ENCODE assay signal across 8 cellular contexts in the genomic region with DNA sequence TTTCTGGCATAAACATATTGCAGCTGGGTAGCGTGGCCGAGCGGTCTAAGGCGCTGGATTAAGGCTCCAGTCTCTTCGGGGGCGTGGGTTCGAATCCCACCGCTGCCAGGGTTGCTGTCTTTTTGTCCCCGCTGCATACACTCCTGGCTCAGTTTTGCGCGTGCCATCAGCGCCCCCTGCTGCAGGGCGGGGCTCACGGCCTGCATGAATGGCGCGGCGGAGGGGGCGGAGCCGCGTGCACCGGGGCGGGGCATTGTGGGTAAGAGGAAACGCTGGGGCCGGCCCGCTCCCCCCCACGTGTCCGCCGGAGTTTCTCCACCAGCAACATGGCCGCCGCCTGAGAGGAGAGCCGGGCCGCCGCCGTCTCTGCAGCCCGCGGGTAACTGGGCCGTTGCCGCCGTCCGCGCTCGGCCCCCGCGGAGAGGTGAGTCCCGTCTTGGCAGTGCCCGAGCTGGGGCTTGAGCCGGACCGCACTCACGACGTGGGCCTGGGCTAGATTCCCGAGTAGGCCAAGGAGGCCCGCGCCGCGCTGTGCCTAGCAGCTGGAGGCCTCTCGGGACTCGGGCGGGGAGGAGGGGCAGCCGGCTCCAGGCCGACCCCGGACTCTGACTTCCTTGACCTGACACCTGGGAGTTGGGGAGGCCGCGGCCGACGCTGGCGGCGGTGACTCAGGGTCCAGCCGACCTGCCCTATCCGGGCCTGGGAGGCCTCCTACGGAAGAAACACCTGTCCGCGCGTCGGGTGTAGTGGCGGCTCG. TPM values are rescaled to one million over a fixed set of nuclear protein-coding genes. Genes with fewer than 3 reads are reported as not detected.
A peak's percentile ranks its signal among the peaks of the same experiment; 100 is the strongest.
DNase-seq lines count a peak whose midpoint lies in the region; ATAC-seq and TF ChIP-seq lines count a peak whose summit lies in the region.

A gene with protein sequence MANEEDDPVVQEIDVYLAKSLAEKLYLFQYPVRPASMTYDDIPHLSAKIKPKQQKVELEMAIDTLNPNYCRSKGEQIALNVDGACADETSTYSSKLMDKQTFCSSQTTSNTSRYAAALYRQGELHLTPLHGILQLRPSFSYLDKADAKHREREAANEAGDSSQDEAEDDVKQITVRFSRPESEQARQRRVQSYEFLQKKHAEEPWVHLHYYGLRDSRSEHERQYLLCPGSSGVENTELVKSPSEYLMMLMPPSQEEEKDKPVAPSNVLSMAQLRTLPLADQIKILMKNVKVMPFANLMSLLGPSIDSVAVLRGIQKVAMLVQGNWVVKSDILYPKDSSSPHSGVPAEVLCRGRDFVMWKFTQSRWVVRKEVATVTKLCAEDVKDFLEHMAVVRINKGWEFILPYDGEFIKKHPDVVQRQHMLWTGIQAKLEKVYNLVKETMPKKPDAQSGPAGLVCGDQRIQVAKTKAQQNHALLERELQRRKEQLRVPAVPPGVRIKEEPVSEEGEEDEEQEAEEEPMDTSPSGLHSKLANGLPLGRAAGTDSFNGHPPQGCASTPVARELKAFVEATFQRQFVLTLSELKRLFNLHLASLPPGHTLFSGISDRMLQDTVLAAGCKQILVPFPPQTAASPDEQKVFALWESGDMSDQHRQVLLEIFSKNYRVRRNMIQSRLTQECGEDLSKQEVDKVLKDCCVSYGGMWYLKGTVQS (plus strand): TSS at position 296 of the 757 bp plus-strand sequence. CDS start 5,560 bp downstream, outside the sequence.

- no peaks in the 10 kb centered on the region for H3K36me3 ChIP-seq in ovary
- no peaks in the 10 kb centered on the region for H3K36me3 ChIP-seq in thyroid gland

- ATAC-seq in HG02623 (IDR thresholded peaks at IDR 0.05; ENCODE audit: unreplicated experiment): peak; percentile 84

- no peaks in the 10 kb centered on the region for H3K9me3 ChIP-seq in ovary
- H3K9me3 ChIP-seq in thyroid gland: no peaks in the 10 kb centered on the region

- H3K27ac ChIP-seq in ovary: peak within 1 kb of the TSS; percentile 75 to 81
- H3K27ac ChIP-seq in thyroid gland: peak within 1 kb of the TSS; percentile 79 to 93 (median 92)

- WGBS in ovary, 3 donors: 0 to 1% (median 1%) methylated on average over 55 to 76 of the region's 76 CpGs
- 0 to 2% methylated on average over 17 to 24 of the region's 76 CpGs for WGBS in thyroid gland, 2 donors

- TF ChIP-seq CTCF in GM12864 (IDR thresholded peaks at IDR 0.05; ENCODE audit: low read depth, low read length, missing control alignments) (peak; percentile 79), glutamatergic neuron (IDR thresholded peaks at IDR 0.05; ENCODE audit: partially characterized antibody, unreplicated experiment) (peak; percentile 86), ovary (IDR thresholded peaks at IDR 0.05) (peak; percentile 82 to 99 (median 99)), thyroid gland (IDR thresholded peaks at IDR 0.05) (peak; percentile 72 to 99 (median 92))

- peak within 1 kb of the TSS; percentile 84 for H3K4me3 ChIP-seq in GM12864 (ENCODE audit: low read depth, low read length)
- H3K4me3 ChIP-seq in ovary: peak within 1 kb of the TSS; percentile 95
- peak within 1 kb of the TSS; percentile 23 to 77 (median 66) for H3K4me3 ChIP-seq in thyroid gland (replicated peaks in 1 of 3)

- H3K27me3 Mint-ChIP-seq in activated naive CD8-positive, alpha-beta T cell treated with anti-CD3 and anti-CD28 coated beads for 36 hours: peaks cover 11% of the 10 kb centered on the region
- H3K27me3 Mint-ChIP-seq in glutamatergic neuron (ENCODE audit: unreplicated experiment): peaks cover 20% of the 10 kb centered on the region

- H3K27me3 ChIP-seq in ovary (no peaks in the 10 kb centered on the region), thyroid gland (no peaks in the 10 kb centered on the region)

- peak; percentile 9 for TF ChIP-seq POLR2A in ovary (IDR thresholded peaks at IDR 0.05)
- TF ChIP-seq POLR2A in thyroid gland (IDR thresholded peaks at IDR 0.05): peak in 1 of 2 donors; percentile 91

- H3K36me3 Mint-ChIP-seq in activated naive CD8-positive, alpha-beta T cell treated with anti-CD3 and anti-CD28 coated beads for 36 hours: peaks cover 26% of the 10 kb centered on the region
- H3K36me3 Mint-ChIP-seq in glutamatergic neuron (ENCODE audit: unreplicated experiment): peaks cover 5% of the 10 kb centered on the region

- peak within 1 kb of the TSS; percentile 95 for H3K27ac Mint-ChIP-seq in activated naive CD8-positive, alpha-beta T cell treated with anti-CD3 and anti-CD28 coated beads for 36 hours
- peak within 1 kb of the TSS; percentile 93 for H3K27ac Mint-ChIP-seq in glutamatergic neuron (ENCODE audit: unreplicated experiment)

- H3K4me3 Mint-ChIP-seq in activated naive CD8-positive, alpha-beta T cell treated with anti-CD3 and anti-CD28 coated beads for 36 hours: peak within 1 kb of the TSS; percentile 93
- peak within 1 kb of the TSS; percentile 95 for H3K4me3 Mint-ChIP-seq in glutamatergic neuron (ENCODE audit: unreplicated experiment)

- DNase-seq in GM12864 (ENCODE audit: low read depth) (peak; percentile 88), NCI-H1105 (lab: John Stamatoyannopoulos, UW) (peak; percentile 87), SKM-1 treated with dmso at 0.1 percent for 144 hours (lab: John Stamatoyannopoulos, UW; ENCODE audit: unreplicated experiment) (peak; percentile 92), glutamatergic neuron (peak; percentile 99), ovary (peak; percentile 99 to 100 (median 100)), thyroid gland (peak; percentile 99 to 100)
- DNase-seq in activated naive CD8-positive, alpha-beta T cell treated with anti-CD3 and anti-CD28 coated beads for 36 hours: peak; percentile 99

- intact Hi-C loops in ovary (cut with DNase I): loop anchor here (2.0 to 10.0 kb wide), 5 partner anchors 90 to 345 kb away; a partner anchor contains a TSS
- intact Hi-C loops in thyroid gland (cut with DNase I): loop anchor here (5.0 kb wide), 3 partner anchors 90 to 290 kb away; a partner anchor contains a TSS

- TF ChIP-seq EP300 in ovary (IDR thresholded peaks at IDR 0.05): no peak

- peaks cover 44% of the 10 kb centered on the region for H3K4me1 Mint-ChIP-seq in activated naive CD8-positive, alpha-beta T cell treated with anti-CD3 and anti-CD28 coated beads for 36 hours
- H3K4me1 Mint-ChIP-seq in glutamatergic neuron (ENCODE audit: low read depth, unreplicated experiment): peaks cover 19% of the 10 kb centered on the region

- H3K9me3 Mint-ChIP-seq in activated naive CD8-positive, alpha-beta T cell treated with anti-CD3 and anti-CD28 coated beads for 36 hours: no peaks in the 10 kb centered on the region
- peaks cover 19% of the 10 kb centered on the region for H3K9me3 Mint-ChIP-seq in glutamatergic neuron (ENCODE audit: unreplicated experiment)

- H3K4me1 ChIP-seq in ovary (ENCODE audit: insufficient read depth) (no peaks in the 10 kb centered on the region), thyroid gland (peaks cover 2 to 5% of the 10 kb centered on the region in 2 donors)

RNA-seq across cellular contexts. Expression of the gene that starts here (rescaled TPM):
- 10 to 100 TPM; 94.3 to 95.8 TPM for total RNA-seq in activated naive CD8-positive, alpha-beta T cell treated with anti-CD3 and anti-CD28 coated beads for 36 hours
- total RNA-seq in glutamatergic neuron (ENCODE audit: unreplicated experiment) (31.5 TPM), ovary (10 to 100 TPM; 23.5 to 57.0 (median 40.8) TPM), thyroid gland (100 to 1,000 TPM in 1 of 4 donors, 10 to 100 TPM in 3; 66.7 to 115 (median 82.8) TPM)
- 10 to 100 TPM; 18.6 to 27.1 TPM for polyA plus RNA-seq in ovary

Comparison
In these comparisons a context has a peak if more than half of its experiments do, and no peak if none do; other contexts are left out.
1. Peak in every context shown above with its lines: DNase-seq, ATAC-seq, H3K4me3 ChIP-seq and H3K27ac ChIP-seq.